Comparison of ENCODE assay signal across 32 cellular contexts in genomic region chr3:22627993-22628499, GRCh38.
"Had no signal": no experiment of that assay in that cellular context is flagged by ENCODE, and none has a peak within 500 bp of the region (broad histone marks: within the 10 kb centered on the region; RNA-seq: fewer than 3 reads in every experiment).

No MANE protein-coding gene starts in this region.

- H3K4me3 ChIP-seq: coronary artery, dorsolateral prefrontal cortex, gastrocnemius medialis had no signal

- H3K27ac ChIP-seq: brain microvascular endothelial cell, coronary artery, dorsolateral prefrontal cortex, gastrocnemius medialis had no signal

- FAIRE-seq: astrocyte, bronchial epithelial cell had no signal

- H3K36me3 Mint-ChIP-seq: activated naive CD8-positive, alpha-beta T cell had no signal

- ATAC-seq: activated CD8-positive, alpha-beta T cell treated with anti-CD3 and anti-CD28 coated beads for 36 hours; activated T-cell treated with anti-CD3 and anti-CD28 coated beads, Interleukin-2, amount 50 U/mL, for 4 hours; activated T-helper 17 cell treated with anti-CD3 and anti-CD28 coated beads, Interleukin-2, amount 50 U/mL, for 72 hours; esophagus mucosa; gastrocnemius medialis; T-helper 17 cell had no signal

- H3K9me3 ChIP-seq: gastrocnemius medialis had no signal

- H3K9me3 Mint-ChIP-seq: endodermal cell; T-helper 2 cell treated with Interferon-gamma antibody and Interleukin-4, amounts not matched to agents 5 μg/mL and 100 μg/mL, for 36 hours had no signal

- H3K27ac Mint-ChIP-seq: activated CD8-positive, alpha-beta T cell treated with anti-CD3 and anti-CD28 coated beads for 36 hours; activated naive CD8-positive, alpha-beta T cell; activated T-helper 17 cell treated with anti-CD3 and anti-CD28 coated beads, Interleukin-2, amount 50 U/mL, for 72 hours; dendritic cell treated with granulocyte-macrophage colony-stimulating factor and Interleukin-4, amounts not matched to agents 40 ng/mL and 50 ng/mL, for 4 days; endodermal cell; T-helper 17 cell; T-helper 2 cell treated with Interferon-gamma antibody and Interleukin-4, amounts not matched to agents 5 μg/mL and 100 μg/mL, for 36 hours had no signal

- H3K27me3 ChIP-seq: brain microvascular endothelial cell, dorsolateral prefrontal cortex, gastrocnemius medialis had no signal

- H3K4me3 Mint-ChIP-seq: activated CD8-positive, alpha-beta T cell treated with anti-CD3 and anti-CD28 coated beads for 36 hours; activated naive CD8-positive, alpha-beta T cell; activated T-cell treated with anti-CD3 and anti-CD28 coated beads, Interleukin-2, amount 50 U/mL, for 4 hours; activated T-helper 17 cell treated with anti-CD3 and anti-CD28 coated beads, Interleukin-2, amount 50 U/mL, for 72 hours; central memory CD8-positive, alpha-beta T cell; dendritic cell treated with granulocyte-macrophage colony-stimulating factor and Interleukin-4, amounts not matched to agents 40 ng/mL and 50 ng/mL, for 4 days; endodermal cell; T-helper 17 cell; T-helper 2 cell treated with Interferon-gamma antibody and Interleukin-4, amounts not matched to agents 5 μg/mL and 100 μg/mL, for 36 hours had no signal

- DNase-seq: activated CD4-positive, alpha-beta T cell treated with anti-CD3 and anti-CD28 coated beads for 1 hour; activated CD4-positive, alpha-beta T cell treated with anti-CD3 and anti-CD28 coated beads for 4 hours; activated CD4-positive, alpha-beta T cell treated with anti-CD3 and anti-CD28 coated beads, Interleukin-2, amount 50 U/mL, for 1 hour; activated CD4-positive, alpha-beta T cell treated with anti-CD3 and anti-CD28 coated beads, Interleukin-2, amount 50 U/mL, for 48 hours; activated CD8-positive, alpha-beta memory T cell treated with anti-CD3 and anti-CD28 coated beads for 24 hours; activated CD8-positive, alpha-beta T cell treated with anti-CD3 and anti-CD28 coated beads for 36 hours; activated effector memory CD4-positive, alpha-beta T cell treated with Interleukin-2 at 50 U/mL for 16 hours; activated gamma-delta T cell treated with Interleukin-2 at 50 U/mL for 16 hours; activated naive CD4-positive, alpha-beta T cell treated with anti-CD3 and anti-CD28 coated beads, Interleukin-2, amount 50 U/mL, for 16 hours; activated naive CD4-positive, alpha-beta T cell treated with Interleukin-2 at 50 U/mL for 16 hours; activated T-cell treated with anti-CD3 and anti-CD28 coated beads, Interleukin-2, amount 50 U/mL, for 4 hours; amniotic stem cell; anterior cingulate cortex; brain microvascular endothelial cell; dorsolateral prefrontal cortex; effector memory CD4-positive, alpha-beta T cell; endodermal cell; foreskin fibroblast; gastrocnemius medialis; glutamatergic neuron; T-helper 1 cell; T-helper 17 cell; T1000 had no signal

- H3K4me1 ChIP-seq: gastrocnemius medialis had no signal

- H3K36me3 ChIP-seq: brain microvascular endothelial cell, gastrocnemius medialis had no signal

- H3K27me3 Mint-ChIP-seq: activated CD8-positive, alpha-beta T cell treated with anti-CD3 and anti-CD28 coated beads for 36 hours; activated naive CD8-positive, alpha-beta T cell; activated T-helper 17 cell treated with anti-CD3 and anti-CD28 coated beads, Interleukin-2, amount 50 U/mL, for 72 hours; central memory CD8-positive, alpha-beta T cell; dendritic cell treated with granulocyte-macrophage colony-stimulating factor and Interleukin-4, amounts not matched to agents 40 ng/mL and 50 ng/mL, for 4 days; T-helper 17 cell had no signal

- H3K4me1 Mint-ChIP-seq: activated T-helper 17 cell treated with anti-CD3 and anti-CD28 coated beads, Interleukin-2, amount 50 U/mL, for 72 hours; central memory CD8-positive, alpha-beta T cell; T-helper 17 cell had no signal
